1 cellular context compared by ENCODE assay signal in the genomic region with DNA sequence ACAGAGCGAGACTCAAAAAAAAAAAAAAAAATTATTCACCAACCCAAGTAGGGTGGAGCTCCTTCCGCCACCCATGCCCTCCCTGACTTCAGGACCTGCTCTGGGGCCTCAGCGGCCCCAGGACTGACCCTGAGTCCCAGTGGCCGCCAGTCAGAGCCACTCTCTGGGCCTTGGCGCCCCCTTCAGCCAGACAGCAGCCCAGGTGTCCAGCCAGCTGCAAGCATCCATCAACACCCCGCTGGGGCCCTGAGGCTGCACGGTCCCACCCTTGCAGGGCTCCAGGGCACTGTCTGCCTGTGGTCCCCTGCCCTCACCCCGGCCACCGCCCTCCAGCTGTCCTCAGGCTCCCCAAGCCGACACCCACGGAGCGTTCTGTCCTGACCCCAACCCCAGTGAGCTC.
TF ChIP-seq lines count a peak whose summit lies in the region.

No MANE protein-coding gene starts in this region.

TF ChIP-seq in HCT116, 20 proteins besides CTCF, POLR2A, EP300 and RAD21 (continued from another document):
- no peak for TF ChIP-seq EZH2phosphoT487 (IDR thresholded peaks at IDR 0.05; ENCODE audit: borderline replicate concordance)
- TF ChIP-seq EZH2 (IDR thresholded peaks at IDR 0.05): no peak
- TF ChIP-seq ZNF274 (IDR thresholded peaks at IDR 0.05; ENCODE audit: low read depth, low read length): no peak
- no peak for TF ChIP-seq CBX3 (IDR thresholded peaks at IDR 0.05; ENCODE audit: low read depth)
- TF ChIP-seq CEBPB (IDR thresholded peaks at IDR 0.05; ENCODE audit: low read depth): no peak
- TF ChIP-seq, protein P1, sequence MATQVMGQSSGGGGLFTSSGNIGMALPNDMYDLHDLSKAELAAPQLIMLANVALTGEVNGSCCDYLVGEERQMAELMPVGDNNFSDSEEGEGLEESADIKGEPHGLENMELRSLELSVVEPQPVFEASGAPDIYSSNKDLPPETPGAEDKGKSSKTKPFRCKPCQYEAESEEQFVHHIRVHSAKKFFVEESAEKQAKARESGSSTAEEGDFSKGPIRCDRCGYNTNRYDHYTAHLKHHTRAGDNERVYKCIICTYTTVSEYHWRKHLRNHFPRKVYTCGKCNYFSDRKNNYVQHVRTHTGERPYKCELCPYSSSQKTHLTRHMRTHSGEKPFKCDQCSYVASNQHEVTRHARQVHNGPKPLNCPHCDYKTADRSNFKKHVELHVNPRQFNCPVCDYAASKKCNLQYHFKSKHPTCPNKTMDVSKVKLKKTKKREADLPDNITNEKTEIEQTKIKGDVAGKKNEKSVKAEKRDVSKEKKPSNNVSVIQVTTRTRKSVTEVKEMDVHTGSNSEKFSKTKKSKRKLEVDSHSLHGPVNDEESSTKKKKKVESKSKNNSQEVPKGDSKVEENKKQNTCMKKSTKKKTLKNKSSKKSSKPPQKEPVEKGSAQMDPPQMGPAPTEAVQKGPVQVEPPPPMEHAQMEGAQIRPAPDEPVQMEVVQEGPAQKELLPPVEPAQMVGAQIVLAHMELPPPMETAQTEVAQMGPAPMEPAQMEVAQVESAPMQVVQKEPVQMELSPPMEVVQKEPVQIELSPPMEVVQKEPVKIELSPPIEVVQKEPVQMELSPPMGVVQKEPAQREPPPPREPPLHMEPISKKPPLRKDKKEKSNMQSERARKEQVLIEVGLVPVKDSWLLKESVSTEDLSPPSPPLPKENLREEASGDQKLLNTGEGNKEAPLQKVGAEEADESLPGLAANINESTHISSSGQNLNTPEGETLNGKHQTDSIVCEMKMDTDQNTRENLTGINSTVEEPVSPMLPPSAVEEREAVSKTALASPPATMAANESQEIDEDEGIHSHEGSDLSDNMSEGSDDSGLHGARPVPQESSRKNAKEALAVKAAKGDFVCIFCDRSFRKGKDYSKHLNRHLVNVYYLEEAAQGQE (IDR thresholded peaks at IDR 0.05; ENCODE audit: low read depth): no peak
- TF ChIP-seq SIN3A (IDR thresholded peaks at IDR 0.05; ENCODE audit: low read depth): no peak
- TF ChIP-seq, protein P2, sequence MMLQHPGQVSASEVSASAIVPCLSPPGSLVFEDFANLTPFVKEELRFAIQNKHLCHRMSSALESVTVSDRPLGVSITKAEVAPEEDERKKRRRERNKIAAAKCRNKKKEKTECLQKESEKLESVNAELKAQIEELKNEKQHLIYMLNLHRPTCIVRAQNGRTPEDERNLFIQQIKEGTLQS (IDR thresholded peaks at IDR 0.05): no peak
